ENCODE assay signal across 17 cellular contexts in the genomic region with DNA sequence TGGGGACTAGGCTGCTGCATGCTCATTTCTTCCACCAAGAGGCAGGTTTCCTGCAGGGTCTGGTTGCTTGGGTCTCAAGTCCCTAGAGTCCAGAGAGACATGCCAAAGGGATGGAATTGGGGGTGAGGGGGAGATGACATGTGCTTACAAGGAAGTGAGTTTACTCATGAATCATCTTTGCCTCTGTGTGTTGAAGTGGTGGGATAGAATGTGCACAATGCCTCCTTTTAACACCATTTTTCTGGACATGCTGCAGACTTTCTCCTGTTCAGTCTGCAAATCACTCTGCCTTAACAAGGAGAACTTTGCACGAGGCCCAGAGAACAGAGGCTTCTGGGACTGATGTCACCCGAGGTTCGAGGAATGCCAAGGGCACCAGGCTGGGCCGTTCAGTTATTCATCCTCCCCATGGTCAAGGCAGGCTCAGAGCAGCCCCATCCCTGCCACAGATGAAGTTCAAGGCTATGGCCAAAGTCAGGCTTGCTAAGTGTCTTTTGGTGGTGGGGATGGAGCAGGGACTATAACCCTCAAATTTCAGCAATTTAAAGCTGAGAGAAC. TPM values are rescaled to one million over a fixed set of nuclear protein-coding genes. Genes with fewer than 3 reads are reported as not detected.
DNase-seq lines count a peak whose midpoint lies in the region; ATAC-seq and TF ChIP-seq lines count a peak whose summit lies in the region.
"Had no signal": no experiment of that assay in that cellular context is flagged by ENCODE, and none has a peak within 500 bp of the region (broad histone marks: within the 10 kb centered on the region; RNA-seq: fewer than 3 reads in every experiment).

No MANE protein-coding gene starts in this region.

- H3K9me3 ChIP-seq in SK-N-SH = no peaks in the 10 kb centered on the region
- H3K9me3 ChIP-seq: spleen had no signal

- CTCF ChIA-PET in SK-N-SH (lab: Yijun Ruan, JAX) = no interaction called here
- CTCF ChIA-PET in activated CD4-positive, alpha-beta memory T cell treated with anti-CD3 and anti-CD28 coated beads for 36 hours (lab: Charles Lee) = interaction anchor here (1.0 kb wide), 1 partner anchor 134 kb away, joined by 4 read pairs; no protein-coding TSS in a partner anchor

- no peak overlapping the region for H3K27ac Mint-ChIP-seq in stimulated activated effector memory CD8-positive, alpha-beta T cell treated with anti-CD3 and anti-CD28 coated beads, Interleukin-12 subunit alpha, Interleukin-12 subunit beta, amount 100 ng/mL, for 72 hours
- no peak overlapping the region for H3K27ac Mint-ChIP-seq in activated CD4-positive, alpha-beta memory T cell treated with anti-CD3 and anti-CD28 coated beads for 36 hours
- H3K27ac Mint-ChIP-seq: activated naive CD4-positive, alpha-beta T cell treated with anti-CD3 and anti-CD28 coated beads, Interleukin-2, amount 10 ng/mL, durations not matched to agents 7 days and 5 days had no signal

- no peak for TF ChIP-seq CTCF in SK-N-SH (IDR thresholded peaks at IDR 0.05)
- no peak for TF ChIP-seq CTCF in fibroblast of pulmonary artery (IDR thresholded peaks at IDR 0.05; ENCODE audit: low read length, missing control alignments)
- no peak for TF ChIP-seq CTCF in GM13977 (IDR thresholded peaks at IDR 0.05; ENCODE audit: extremely low read depth, insufficient read depth, missing control alignments)

- H3F3A ChIP-seq in SK-N-SH (replicated peaks; ENCODE audit: insufficient read depth) = peaks cover 11% of the 10 kb centered on the region

- POLR2A ChIA-PET in SK-N-SH (lab: Yijun Ruan, JAX) = no interaction called here
- POLR2A ChIA-PET in activated CD4-positive, alpha-beta memory T cell treated with anti-CD3 and anti-CD28 coated beads for 36 hours (lab: Charles Lee) = no interaction called here

- no peak overlapping the region for H3K9ac ChIP-seq in SK-N-SH

- no peaks in the 10 kb centered on the region for H3K36me3 ChIP-seq in SK-N-SH (replicated peaks in 1 of 2; ENCODE audit: control insufficient read depth in 1 of 2, insufficient read depth in 2 of 2, low read length in 1 of 2)
- H3K36me3 ChIP-seq: spleen had no signal

- H3K4me3 ChIP-seq in SK-N-SH (ENCODE audit: low read depth in 2 of 2, low read length in 1 of 2) (no peak overlapping the region), fibroblast of pulmonary artery (replicated peaks; ENCODE audit: low read depth, low read length) (no peak overlapping the region)
- H3K4me3 ChIP-seq: lung, spleen had no signal

- peaks cover 0 to 13% of the 10 kb centered on the region in 2 experiments; a peak in 2 of 4 replicates for H3K4me1 ChIP-seq in SK-N-SH (ENCODE audit: control insufficient read depth in 1 of 2, insufficient read depth in 2 of 2, low read depth in 1 of 2, low read length in 1 of 2)

- peak overlapping the region in 1 of 2 experiments; percentile 25; a peak in 2 of 4 replicates for H3K27ac ChIP-seq in SK-N-SH (ENCODE audit: low read depth in 2 of 2, low read length in 1 of 2)

- in situ Hi-C loops in GM13977 (cut with MboI; ENCODE audit: low pct_unique_long_range_greater_than_20kb, low sequenced_read_pairs, unreplicated experiment) = no loop called here

- ATAC-seq in stimulated activated effector memory CD8-positive, alpha-beta T cell treated with anti-CD3 and anti-CD28 coated beads, Interleukin-12 subunit alpha, Interleukin-12 subunit beta, amount 100 ng/mL, for 72 hours = peak; percentile 8

- H3K9me3 Mint-ChIP-seq in stimulated activated effector memory CD8-positive, alpha-beta T cell treated with anti-CD3 and anti-CD28 coated beads, Interleukin-12 subunit alpha, Interleukin-12 subunit beta, amount 100 ng/mL, for 72 hours = no peaks in the 10 kb centered on the region
- no peaks in the 10 kb centered on the region for H3K9me3 Mint-ChIP-seq in activated CD4-positive, alpha-beta memory T cell treated with anti-CD3 and anti-CD28 coated beads for 36 hours
- H3K9me3 Mint-ChIP-seq: activated naive CD4-positive, alpha-beta T cell treated with anti-CD3 and anti-CD28 coated beads, Interleukin-2, amount 10 ng/mL, durations not matched to agents 7 days and 5 days; central memory CD8-positive, alpha-beta T cell; neural crest cell had no signal

- no peaks in the 10 kb centered on the region for H3K79me2 ChIP-seq in SK-N-SH (ENCODE audit: insufficient read depth)

- H3K9me2 ChIP-seq in SK-N-SH = no peaks in the 10 kb centered on the region

- H2AFZ ChIP-seq in SK-N-SH (ENCODE audit: low read depth) = no peak overlapping the region

- H3K4me3 Mint-ChIP-seq in stimulated activated effector memory CD8-positive, alpha-beta T cell treated with anti-CD3 and anti-CD28 coated beads, Interleukin-12 subunit alpha, Interleukin-12 subunit beta, amount 100 ng/mL, for 72 hours = no peak overlapping the region
- no peak overlapping the region for H3K4me3 Mint-ChIP-seq in activated CD4-positive, alpha-beta memory T cell treated with anti-CD3 and anti-CD28 coated beads for 36 hours
- H3K4me3 Mint-ChIP-seq: activated naive CD4-positive, alpha-beta T cell treated with anti-CD3 and anti-CD28 coated beads, Interleukin-2, amount 10 ng/mL, durations not matched to agents 7 days and 5 days; central memory CD8-positive, alpha-beta T cell; neural crest cell had no signal

- H3K4me2 ChIP-seq in SK-N-SH = no peak overlapping the region

- TF ChIP-seq RAD21 in SK-N-SH (IDR thresholded peaks at IDR 0.05; ENCODE audit: low read length) = no peak

- no peaks in the 10 kb centered on the region for H3K27me3 ChIP-seq in SK-N-SH (ENCODE audit: insufficient read depth)

- no peaks in the 10 kb centered on the region for H3K27me3 Mint-ChIP-seq in activated CD4-positive, alpha-beta memory T cell treated with anti-CD3 and anti-CD28 coated beads for 36 hours
- H3K27me3 Mint-ChIP-seq: central memory CD8-positive, alpha-beta T cell had no signal

- TF ChIP-seq EP300 in SK-N-SH (IDR thresholded peaks at IDR 0.05; ENCODE audit: borderline replicate concordance in 1 of 2, low read depth in 1 of 2, low read length in 1 of 2) = no peak

- H3K4me1 Mint-ChIP-seq in stimulated activated effector memory CD8-positive, alpha-beta T cell treated with anti-CD3 and anti-CD28 coated beads, Interleukin-12 subunit alpha, Interleukin-12 subunit beta, amount 100 ng/mL, for 72 hours = peaks cover 18% of the 10 kb centered on the region
- H3K4me1 Mint-ChIP-seq in activated CD4-positive, alpha-beta memory T cell treated with anti-CD3 and anti-CD28 coated beads for 36 hours (ENCODE audit: low read depth) = peaks cover 18% of the 10 kb centered on the region
- H3K4me1 Mint-ChIP-seq: central memory CD8-positive, alpha-beta T cell had no signal

- 62% methylated on average over 4 of the region's 4 CpGs for WGBS in SK-N-SH (ENCODE audit: low lambda C conversion rate)

- intact Hi-C loops in activated CD4-positive, alpha-beta memory T cell treated with anti-CD3 and anti-CD28 coated beads for 36 hours (cut with micrococcal nuclease) = no loop called here

- no peaks in the 10 kb centered on the region for H3K36me3 Mint-ChIP-seq in stimulated activated effector memory CD8-positive, alpha-beta T cell treated with anti-CD3 and anti-CD28 coated beads, Interleukin-12 subunit alpha, Interleukin-12 subunit beta, amount 100 ng/mL, for 72 hours
- peaks cover 3% of the 10 kb centered on the region for H3K36me3 Mint-ChIP-seq in activated CD4-positive, alpha-beta memory T cell treated with anti-CD3 and anti-CD28 coated beads for 36 hours
- H3K36me3 Mint-ChIP-seq: activated naive CD4-positive, alpha-beta T cell treated with anti-CD3 and anti-CD28 coated beads, Interleukin-2, amount 10 ng/mL, durations not matched to agents 7 days and 5 days had no signal

- DNase-seq in DMS53 (lab: John Stamatoyannopoulos, UW) = peak; percentile 50
- no peak for DNase-seq in DMS53 treated with DMSO at 0.1 percent for 48 hours (lab: John Stamatoyannopoulos, UW; ENCODE audit: unreplicated experiment)
- no peak for DNase-seq in SK-N-SH
- DNase-seq in fibroblast of pulmonary artery (ENCODE audit: low read depth) = peak; percentile 62
- no peak for DNase-seq in stimulated activated effector memory CD8-positive, alpha-beta T cell treated with anti-CD3 and anti-CD28 coated beads, Interleukin-12 subunit alpha, Interleukin-12 subunit beta, amount 100 ng/mL, for 72 hours (ENCODE audit: low spot score in 2 of 2)
- DNase-seq in GM13977 (ENCODE audit: low spot score) = no peak
- no peak for DNase-seq in activated CD4-positive, alpha-beta memory T cell treated with anti-CD3 and anti-CD28 coated beads for 36 hours
- DNase-seq in iPS-NIHi11 (ENCODE audit: low spot score) = no peak
- DNase-seq: 8988T; activated naive CD4-positive, alpha-beta T cell treated with anti-CD3 and anti-CD28 coated beads, Interleukin-2, amount 10 ng/mL, durations not matched to agents 7 days and 5 days; erythroblast; NCI-H1694 treated with DMSO at 0.1 percent for 48 hours; NCI-H524 treated with DMSO at 0.1 percent for 48 hours; spleen had no signal

- no peaks in the 10 kb centered on the region for H4K20me1 ChIP-seq in SK-N-SH (ENCODE audit: insufficient read depth)

TF ChIP-seq in SK-N-SH, 30 proteins besides CTCF, POLR2A, EP300 and RAD21:
- TF ChIP-seq FOSL2 (IDR thresholded peaks at IDR 0.05; ENCODE audit: borderline replicate concordance, low read depth) (0 out of 2 replicates have a peak, but pooled peaks have one; percentile 9), SIN3A (IDR thresholded peaks at IDR 0.05; ENCODE audit: borderline replicate concordance, low read depth, low read length) (no peak)
- TF ChIP-seq, protein P1, sequence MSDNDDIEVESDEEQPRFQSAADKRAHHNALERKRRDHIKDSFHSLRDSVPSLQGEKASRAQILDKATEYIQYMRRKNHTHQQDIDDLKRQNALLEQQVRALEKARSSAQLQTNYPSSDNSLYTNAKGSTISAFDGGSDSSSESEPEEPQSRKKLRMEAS (IDR thresholded peaks at IDR 0.05; ENCODE audit: low read depth) = peak; percentile 31; the same call in 1 of the 2 replicates
- TF ChIP-seq, protein P2, sequence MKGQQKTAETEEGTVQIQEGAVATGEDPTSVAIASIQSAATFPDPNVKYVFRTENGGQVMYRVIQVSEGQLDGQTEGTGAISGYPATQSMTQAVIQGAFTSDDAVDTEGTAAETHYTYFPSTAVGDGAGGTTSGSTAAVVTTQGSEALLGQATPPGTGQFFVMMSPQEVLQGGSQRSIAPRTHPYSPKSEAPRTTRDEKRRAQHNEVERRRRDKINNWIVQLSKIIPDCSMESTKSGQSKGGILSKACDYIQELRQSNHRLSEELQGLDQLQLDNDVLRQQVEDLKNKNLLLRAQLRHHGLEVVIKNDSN (IDR thresholded peaks at IDR 0.05; ENCODE audit: borderline replicate concordance, low read depth) = no peak

RNA-seq across cellular contexts. Expression of a gene that starts 9.5 kb away (rescaled TPM):
- 38.2 and 52.0 TPM in 2 replicates for polyA plus RNA-seq in SK-N-SH (2012; rRNA removed)
- polyA plus RNA-seq in SK-N-SH (2012; cell fraction: cytosol; rRNA removed) = 32.6 and 37.1 TPM in 2 replicates
- 60.7 and 85.8 TPM in 2 replicates for polyA plus RNA-seq in SK-N-SH (2012; cell fraction: nucleus; rRNA removed)
- total RNA-seq in activated CD4-positive, alpha-beta memory T cell treated with anti-CD3 and anti-CD28 coated beads for 36 hours = 100 to 1,000 TPM; 171 to 176 TPM

Comparison
In these comparisons a context has a peak if more than half of its experiments do, and no peak if none do; other contexts are left out.
1. DNase-seq: peak in DMS53 (single experiment) and fibroblast of pulmonary artery (single experiment); none in DMS53 treated with DMSO at 0.1 percent for 48 hours (single experiment), SK-N-SH (single experiment), stimulated activated effector memory CD8-positive, alpha-beta T cell treated with anti-CD3 and anti-CD28 coated beads, Interleukin-12 subunit alpha, Interleukin-12 subunit beta, amount 100 ng/mL, for 72 hours (0 of 2), GM13977 (single experiment), activated CD4-positive, alpha-beta memory T cell treated with anti-CD3 and anti-CD28 coated beads for 36 hours (single experiment) and iPS-NIHi11 (single experiment).